8 cellular contexts compared by ENCODE assay signal in the genomic region with DNA sequence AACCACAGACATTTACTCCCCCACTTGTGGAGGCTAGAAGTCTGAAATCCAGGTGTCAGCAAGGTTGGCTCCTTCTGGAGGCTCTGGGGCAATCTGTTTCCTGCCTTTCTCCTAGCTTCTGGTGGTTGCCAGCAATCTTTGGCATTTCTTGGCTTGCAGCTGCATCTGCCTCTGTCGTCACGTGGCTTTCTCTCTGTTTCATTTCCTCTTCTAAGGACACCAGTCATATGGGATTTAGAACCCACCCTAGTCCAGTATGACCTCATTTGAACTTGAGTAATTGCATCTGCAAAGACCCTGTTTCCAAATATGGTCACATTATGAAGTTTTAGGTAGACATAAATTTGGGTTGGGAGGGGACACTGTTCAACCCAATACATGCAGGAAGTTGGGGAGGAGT. TPM values are rescaled to one million over a fixed set of nuclear protein-coding genes. Genes with fewer than 3 reads are reported as not detected.
DNase-seq lines count a peak whose midpoint lies in the region; ATAC-seq lines count a peak whose summit lies in the region.

No MANE protein-coding gene starts in this region.

- H3K9me3 ChIP-seq in skeletal muscle satellite cell (replicated peaks; ENCODE audit: low read length): no peaks in the 10 kb centered on the region

- peak overlapping the region; percentile 51 for H3K4me2 ChIP-seq in skeletal muscle satellite cell (ENCODE audit: low read length)

- no peaks in the 10 kb centered on the region for H3K27me3 ChIP-seq in skeletal muscle satellite cell (ENCODE audit: control insufficient read depth, insufficient read depth, low read length)

- H3K9ac ChIP-seq in skeletal muscle satellite cell (ENCODE audit: low read depth, low read length): peak overlapping the region; percentile 3

- peak; percentile 53 for ATAC-seq in GM19467 (IDR thresholded peaks at IDR 0.05; ENCODE audit: unreplicated experiment)
- ATAC-seq in esophagus mucosa: peak; percentile 6
- no peak for ATAC-seq in HG03159 (IDR thresholded peaks at IDR 0.05; ENCODE audit: unreplicated experiment)
- no peak for ATAC-seq in GM19023 (IDR thresholded peaks at IDR 0.05; ENCODE audit: unreplicated experiment)
- no peak for ATAC-seq in GM18520 (IDR thresholded peaks at IDR 0.05; ENCODE audit: unreplicated experiment)

- H3K4me1 ChIP-seq in skeletal muscle satellite cell (ENCODE audit: control insufficient read depth, insufficient read depth, low read length): peaks cover 45% of the 10 kb centered on the region

- no peak overlapping the region for H3K4me3 ChIP-seq in skeletal muscle satellite cell (ENCODE audit: low read length)

- DNase-seq in NCI-H226 (peak; percentile 68), NCI-H510A (lab: John Stamatoyannopoulos, UW) (no peak)

- no peaks in the 10 kb centered on the region for H3K36me3 ChIP-seq in skeletal muscle satellite cell (ENCODE audit: insufficient read depth, low read length)

RNA-seq across cellular contexts. Expression of gene EPB41L1, which starts 56.2 kb away (rescaled TPM):
- 95.6 TPM for total RNA-seq in esophagus mucosa
- 13.3 and 19.8 TPM in 2 replicates for total RNA-seq in skeletal muscle satellite cell (2012; rRNA removed)

Comparison
In these comparisons a context has a peak if more than half of its experiments do, and no peak if none do; other contexts are left out.
1. ATAC-seq: peak in GM19467 (single experiment) and esophagus mucosa (single experiment); none in HG03159 (single experiment), GM19023 (single experiment) and GM18520 (single experiment).